ENCODE assay signal across 8 cellular contexts in the genomic region with DNA sequence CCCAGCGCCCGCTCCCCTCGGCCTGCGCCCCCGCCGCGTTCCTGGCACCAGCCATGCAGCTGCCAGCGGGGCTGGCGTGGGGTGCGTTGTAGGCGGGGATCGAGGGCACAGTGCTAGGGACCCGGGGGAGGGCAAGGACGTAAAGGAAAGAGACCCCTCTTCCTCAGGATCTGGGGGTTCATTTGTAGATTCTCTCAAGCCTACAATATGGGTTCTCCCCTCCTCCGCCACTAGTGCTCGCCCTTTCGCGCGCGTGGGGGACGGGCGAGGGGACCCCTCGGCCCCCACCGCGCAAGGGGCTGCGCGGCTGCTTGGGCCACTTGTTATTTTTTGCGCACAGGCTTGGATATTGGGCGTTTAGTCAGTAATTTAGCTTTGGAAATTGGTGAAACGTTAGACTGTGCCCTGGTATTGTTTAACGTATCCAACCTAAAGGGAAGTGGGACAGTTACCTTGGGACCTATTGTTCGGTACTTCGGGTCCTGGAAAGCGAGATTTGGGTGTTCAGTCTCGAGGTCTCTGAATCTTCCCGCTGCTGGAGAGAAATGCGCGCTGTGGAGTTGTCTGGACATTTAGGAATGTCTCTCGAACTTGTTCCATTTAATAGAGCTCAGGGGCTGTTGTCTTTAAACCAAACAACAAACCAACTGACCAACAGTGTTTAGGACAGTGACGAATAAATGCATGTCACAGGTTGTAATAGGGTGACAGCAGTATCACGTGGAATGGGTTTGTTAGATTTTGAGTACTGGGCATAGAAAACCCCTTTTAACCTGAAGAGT. TPM values are rescaled to one million over a fixed set of nuclear protein-coding genes. Genes with fewer than 3 reads are reported as not detected.
A peak's percentile ranks its signal among the peaks of the same experiment; 100 is the strongest.
DNase-seq lines count a peak whose midpoint lies in the region; ATAC-seq, FAIRE-seq and TF ChIP-seq lines count a peak whose summit lies in the region.

No MANE protein-coding gene starts in this region.

- H3K9ac ChIP-seq in OCI-LY3 (ENCODE audit: low read length) (peak overlapping the region; percentile 79), endocrine pancreas (ENCODE audit: control insufficient read depth, insufficient read depth, low read length) (peak overlapping the region; percentile 69), muscle layer of colon (ENCODE audit: low read length) (peak overlapping the region; percentile 58)

- H3K27me3 ChIP-seq in BE2C (peaks cover 31% of the 10 kb centered on the region), OCI-LY3 (ENCODE audit: low read depth, low read length) (peaks cover 19% of the 10 kb centered on the region), endocrine pancreas (ENCODE audit: control insufficient read depth, insufficient read depth, low read length) (no peaks in the 10 kb centered on the region), muscle layer of colon (ENCODE audit: control insufficient read depth in 1 of 2, insufficient read depth in 2 of 2, low read length in 2 of 2) (no peaks in the 10 kb centered on the region)

- no peak for DNase-seq in BE2C
- DNase-seq in D721Med (ENCODE audit: insufficient read length, low spot score) = no peak
- no peak for DNase-seq in epidermal melanocyte (ENCODE audit: insufficient read length, low spot score)

- no peak overlapping the region for H3K27ac ChIP-seq in OCI-LY3 (ENCODE audit: low read length)
- peak overlapping the region; percentile 83 for H3K27ac ChIP-seq in muscle layer of colon (ENCODE audit: low read depth, low read length)

- ATAC-seq in GM18511 (IDR thresholded peaks at IDR 0.05; ENCODE audit: unreplicated experiment) = peak; percentile 30
- peak; percentile 26 for ATAC-seq in HG02943 (IDR thresholded peaks at IDR 0.05; ENCODE audit: low read depth, unreplicated experiment)

- H3K4me3 ChIP-seq in BE2C (ENCODE audit: low read depth, low read length) = peak overlapping the region; percentile 39; the same call in 1 of the 2 replicates
- H3K4me3 ChIP-seq in OCI-LY3 (ENCODE audit: low read length) = peak overlapping the region; percentile 93
- H3K4me3 ChIP-seq in endocrine pancreas (ENCODE audit: control insufficient read depth, insufficient read depth, low read length) = peak overlapping the region; percentile 87
- peak overlapping the region; percentile 84 to 89 for H3K4me3 ChIP-seq in muscle layer of colon (ENCODE audit: low read depth in 1 of 2, low read length in 2 of 2)

- H4K20me1 ChIP-seq in OCI-LY3 (ENCODE audit: insufficient read depth, low read length) = no peaks in the 10 kb centered on the region

- FAIRE-seq in D721Med (lab: Jason Lieb, UNC) = no peak

- H3K4me1 ChIP-seq in BE2C (no peaks in the 10 kb centered on the region), OCI-LY3 (ENCODE audit: low read length) (peaks cover 33% of the 10 kb centered on the region), endocrine pancreas (ENCODE audit: control insufficient read depth, insufficient read depth, low read length) (peaks cover 7% of the 10 kb centered on the region), muscle layer of colon (ENCODE audit: insufficient read depth, low read length) (peaks cover 12% of the 10 kb centered on the region)

- no peaks in the 10 kb centered on the region for H3K36me3 ChIP-seq in BE2C
- no peaks in the 10 kb centered on the region for H3K36me3 ChIP-seq in OCI-LY3 (replicated peaks; ENCODE audit: low read depth, low read length)
- H3K36me3 ChIP-seq in endocrine pancreas (ENCODE audit: control insufficient read depth, insufficient read depth, low read length) = no peaks in the 10 kb centered on the region
- no peaks in the 10 kb centered on the region for H3K36me3 ChIP-seq in muscle layer of colon (ENCODE audit: insufficient read depth, low read length)

- H3K9me3 ChIP-seq in BE2C (no peaks in the 10 kb centered on the region), OCI-LY3 (ENCODE audit: insufficient read depth, low read length) (no peaks in the 10 kb centered on the region), endocrine pancreas (ENCODE audit: control insufficient read depth, low read length) (no peaks in the 10 kb centered on the region), muscle layer of colon (ENCODE audit: low read length) (no peaks in the 10 kb centered on the region)

- peak overlapping the region; percentile 93 for H3K4me2 ChIP-seq in OCI-LY3 (ENCODE audit: low read length)

- no peaks in the 10 kb centered on the region for H3K79me2 ChIP-seq in OCI-LY3 (ENCODE audit: low read length)

- peak overlapping the region; percentile 86 for H2AFZ ChIP-seq in OCI-LY3 (ENCODE audit: low read depth, low read length)

- no peak for TF ChIP-seq CTCF in BE2C (IDR thresholded peaks at IDR 0.05; ENCODE audit: low read depth, low read length)
- peak; percentile 20 for TF ChIP-seq CTCF in OCI-LY3 (IDR thresholded peaks at IDR 0.05; ENCODE audit: low read depth, low read length)
- TF ChIP-seq CTCF in D721Med (IDR thresholded peaks at IDR 0.05; ENCODE audit: insufficient read depth, missing control alignments) = no peak

RNA-seq across cellular contexts. Expression of a gene that starts 0.8 kb away (rescaled TPM):
- 1.4 TPM for polyA plus RNA-seq in BE2C (2012; ENCODE audit: insufficient read depth, insufficient read length, low read depth)

Comparison
In these comparisons a context has a peak if more than half of its experiments do, and no peak if none do; other contexts are left out.
1. H3K4me3 ChIP-seq: peak in every context shown above with its lines; median percentile 93 in OCI-LY3; 87 in endocrine pancreas; 86 in muscle layer of colon; 39 in BE2C.